28 cellular contexts compared by ENCODE assay signal in genomic region chr9:79149585-79149984, GRCh38.
"Had no signal": no experiment of that assay in that cellular context is flagged by ENCODE, and none has a peak within 500 bp of the region (broad histone marks: within the 10 kb centered on the region; RNA-seq: fewer than 3 reads in every experiment).

No MANE protein-coding gene starts in this region.

- H3K9me3 ChIP-seq: left ventricle myocardium inferior, lower lobe of right lung, mucosa of descending colon, right lobe of liver, stomach, thyroid gland, vagina had no signal

- H3K79me2 ChIP-seq: parathyroid adenoma had no signal

- H3K4me3 ChIP-seq: dorsolateral prefrontal cortex, left ventricle myocardium inferior, lower lobe of right lung, mucosa of descending colon, right lobe of liver, stomach, thyroid gland, vagina had no signal

- H3K27ac ChIP-seq: dorsolateral prefrontal cortex, left ventricle myocardium inferior, lower lobe of right lung, parathyroid adenoma, right lobe of liver, stomach, thyroid gland, vagina had no signal

- H3K9ac ChIP-seq: parathyroid adenoma had no signal

- ATAC-seq: left colon; lower lobe of right lung; mucosa of descending colon; natural killer cell treated with Interleukin-12 subunit alpha and Interleukin-12 subunit beta and Interleukin-15 and Interleukin-18, amount 100 ng/mL, for 72 hours; right lobe of liver had no signal

- H3K4me1 ChIP-seq: left ventricle myocardium inferior, lower lobe of right lung, parathyroid adenoma, right lobe of liver, stomach, thyroid gland, vagina had no signal

- H3K27me3 Mint-ChIP-seq: natural killer cell treated with Interleukin-12 subunit alpha and Interleukin-12 subunit beta and Interleukin-15 and Interleukin-18, amount 100 ng/mL, for 72 hours had no signal

- H3K36me3 ChIP-seq: left ventricle myocardium inferior, lower lobe of right lung, right lobe of liver, stomach, thyroid gland, vagina had no signal

- DNase-seq: cortex of kidney; dorsolateral prefrontal cortex; effector CD4-positive, alpha-beta T cell; hypothalamus; immature natural killer cell; islet precursor cell; kidney glomerular epithelial cell; left colon; left ventricle myocardium inferior; lower lobe of right lung; mucosa of descending colon; naive B cell; right lobe of liver; small intestine; stimulated activated CD4-positive, alpha-beta T cell treated with anti-CD3 and anti-CD28 coated beads, Interleukin-15, amount 100 ng/mL, for 24 hours; stimulated activated CD4-positive, alpha-beta T cell treated with anti-CD3 and anti-CD28 coated beads, Interleukin-4, amount 100 ng/mL, for 1 hour; stimulated activated CD8-positive, alpha-beta memory T cell treated with anti-CD3 and anti-CD28 coated beads, Interleukin-4, amount 100 ng/mL, for 48 hours; stimulated activated naive CD4-positive, alpha-beta T cell treated with Interleukin-2 at 50 U/mL for 16 hours; stomach; thyroid gland; trophoblast cell had no signal

- H3K9me3 Mint-ChIP-seq: naive B cell had no signal

- H3K4me3 Mint-ChIP-seq: immature natural killer cell; mesothelial cell of epicardium; naive B cell; natural killer cell treated with Interleukin-12 subunit alpha and Interleukin-12 subunit beta and Interleukin-15 and Interleukin-18, amount 100 ng/mL, for 72 hours; neural crest cell had no signal

- FAIRE-seq: frontal cortex, small intestine had no signal

- H3K27ac Mint-ChIP-seq: immature natural killer cell; mesothelial cell of epicardium; naive B cell; natural killer cell treated with Interleukin-12 subunit alpha and Interleukin-12 subunit beta and Interleukin-15 and Interleukin-18, amount 100 ng/mL, for 72 hours; progenitor cell of endocrine pancreas had no signal

- H3K27me3 ChIP-seq: right lobe of liver, stomach, thyroid gland, vagina had no signal

- H3K4me1 Mint-ChIP-seq: immature natural killer cell, mesothelial cell of epicardium, neural crest cell had no signal

- H3K36me3 Mint-ChIP-seq: immature natural killer cell; mesothelial cell of epicardium; naive B cell; natural killer cell treated with Interleukin-12 subunit alpha and Interleukin-12 subunit beta and Interleukin-15 and Interleukin-18, amount 100 ng/mL, for 72 hours had no signal
